8 cellular contexts compared by ENCODE assay signal in the genomic region with DNA sequence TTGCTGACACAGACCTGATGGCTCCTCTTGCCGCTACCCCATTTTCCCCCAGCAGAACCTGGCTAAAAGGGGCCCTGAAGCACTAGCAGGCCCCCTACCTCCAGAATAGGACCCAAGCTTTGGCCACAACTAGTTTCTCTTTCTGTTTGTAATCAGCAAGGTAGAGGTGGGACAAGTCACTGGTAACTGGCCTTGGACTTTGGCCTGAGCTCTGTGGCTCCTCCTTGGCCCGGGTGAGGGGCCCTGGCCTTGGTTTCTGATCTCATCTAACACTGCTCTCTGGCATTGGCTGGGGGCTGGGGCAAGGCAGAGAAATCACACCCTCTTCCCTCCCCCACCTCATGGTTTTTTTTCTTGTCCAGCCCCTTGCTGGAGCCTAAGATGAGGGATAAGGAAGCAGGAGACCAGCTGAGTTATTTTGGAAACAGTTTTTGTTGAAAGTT. TPM values are rescaled to one million over a fixed set of nuclear protein-coding genes. Genes with fewer than 3 reads are reported as not detected.
DNase-seq lines count a peak whose midpoint lies in the region; ATAC-seq, FAIRE-seq and TF ChIP-seq lines count a peak whose summit lies in the region.

No MANE protein-coding gene starts in this region.

- TF ChIP-seq RAD21 in HCT116 (IDR thresholded peaks at IDR 0.05; ENCODE audit: low read depth) (no peak), GM12878 (IDR thresholded peaks at IDR 0.05; ENCODE audit: insufficient read depth, low read depth, low read length) (no peak)

- TF ChIP-seq CTCF in 22Rv1 (IDR thresholded peaks at IDR 0.05) = no peak
- TF ChIP-seq CTCF in HCT116 (IDR thresholded peaks at IDR 0.05 in 2 of 3, conservative IDR thresholded peaks at IDR 0.05 in 1 of 3; ENCODE audit: borderline replicate concordance in 1 of 3, insufficient read depth in 1 of 3, low read depth in 2 of 3, low read length in 2 of 3) = no peak
- TF ChIP-seq CTCF in GM12878 (IDR thresholded peaks at IDR 0.05 in 2 of 3, conservative IDR thresholded peaks at IDR 0.05 in 1 of 3; ENCODE audit: control insufficient read depth in 2 of 3, extremely low read depth in 1 of 3, insufficient read depth in 1 of 3, low read depth in 3 of 3, low read length in 3 of 3) = no peak

- ATAC-seq in HCT116 (no peak), GM12878 (peak; percentile 69), GM18870 (IDR thresholded peaks at IDR 0.05; ENCODE audit: unreplicated experiment) (no peak), HG02759 (IDR thresholded peaks at IDR 0.05; ENCODE audit: unreplicated experiment) (no peak)

- TF ChIP-seq EP300 in GM12878 (IDR thresholded peaks at IDR 0.05; ENCODE audit: borderline replicate concordance in 1 of 2, control insufficient read depth in 1 of 2, low read depth in 2 of 2, low read length in 2 of 2) = no peak

- peaks cover 63% of the 10 kb centered on the region for H3K79me2 ChIP-seq in HCT116 (ENCODE audit: insufficient read depth, low read length)
- peaks cover 49% of the 10 kb centered on the region for H3K79me2 ChIP-seq in GM12878 (ENCODE audit: control insufficient read depth, insufficient read depth, low read length)

- H3K36me3 ChIP-seq in HCT116 (ENCODE audit: control insufficient read depth in 1 of 2, insufficient read depth in 2 of 2, low read length in 2 of 2) = peaks cover 23 to 28% of the 10 kb centered on the region in 2 experiments
- H3K36me3 ChIP-seq in GM12878 (ENCODE audit: control insufficient read depth in 2 of 2, insufficient read depth in 2 of 2, low read length in 1 of 2) = peaks cover 26% of the 10 kb centered on the region in 2 experiments

- H3K4me2 ChIP-seq in HCT116 (ENCODE audit: low read length) (peak overlapping the region; percentile 98), GM12878 (ENCODE audit: control insufficient read depth, insufficient read depth) (peak overlapping the region; percentile 93)

- in situ Hi-C loops in GM12878 (cut with MboI) = no loop called here

- H3K4me1 ChIP-seq in HCT116 (ENCODE audit: control insufficient read depth in 1 of 2, insufficient read depth in 2 of 2, low read length in 2 of 2) = peaks cover 14 to 26% of the 10 kb centered on the region in 2 experiments
- peaks cover 12% of the 10 kb centered on the region for H3K4me1 ChIP-seq in GM12878 (ENCODE audit: control insufficient read depth, insufficient read depth, low read length)

- POLR2A ChIA-PET in HCT116 (lab: Charles Lee) (no interaction called here), GM12878 (lab: Charles Lee) (interaction anchor here (0.6 to 7.3 kb wide), 11 partner anchors 9 to 1156 kb away, joined by 3 to 72 read pairs (median 7); a partner anchor contains a TSS)

- no peaks in the 10 kb centered on the region for H3K9me2 ChIP-seq in HCT116 (ENCODE audit: insufficient read depth)

- H3K4me3 ChIP-seq in HCT116 (replicated peaks in 1 of 2; ENCODE audit: low read depth in 1 of 2, low read length in 2 of 2) (peak overlapping the region in 1 of 2 experiments; percentile 94; a peak in 2 of 4 replicates), GM12878 (peak overlapping the region; percentile 99)

- H3K27ac ChIP-seq in 22Rv1 (peak overlapping the region; percentile 96), HCT116 (ENCODE audit: low read depth, low read length) (peak overlapping the region; percentile 36; the same call in 1 of the 2 replicates), GM12878 (ENCODE audit: control insufficient read depth, insufficient read depth) (peak overlapping the region; percentile 92)

- no peak for TF ChIP-seq POLR2A in HCT116 (IDR thresholded peaks at IDR 0.05; ENCODE audit: borderline replicate concordance, extremely low read depth, insufficient read depth, insufficient read length)
- no peak for TF ChIP-seq POLR2A in GM12878 (IDR thresholded peaks at IDR 0.05; ENCODE audit: low read depth, low read length)

- CTCF ChIA-PET in HCT116 (lab: Charles Lee) = no interaction called here
- CTCF ChIA-PET in GM12878 (lab: Yijun Ruan, JAX) = interaction anchor here (0.8 to 5.6 kb wide), 4 partner anchors 11 to 58 kb away, joined by 3 to 73 read pairs (median 32); a partner anchor contains a TSS

- BruUV-seq in HCT116 (replicated peaks; lab: Mats Ljungman, UMichigan) = no TSS peak
- no TSS peak for BruUV-seq in GM12878 (replicated peaks; lab: Mats Ljungman, UMichigan)

- FAIRE-seq in GM12878 (lab: Jason Lieb, UNC) = peak; percentile 71

- DNase-seq in HCT116 (ENCODE audit: low read depth, low spot score) (no peak), GM12878 (ENCODE audit: low read depth, low spot score) (no peak), mesenteric fat pad (ENCODE audit: low spot score) (peak; percentile 49), hypothalamus (lab: John Stamatoyannopoulos, UW) (no peak)
- no peak for DNase-seq in stimulated activated CD4-positive, alpha-beta T cell treated with anti-CD3 and anti-CD28 coated beads, Interleukin-12 subunit alpha, Interleukin-12 subunit beta, amount 100 ng/mL, for 4 hours

- RAD21 ChIA-PET in HCT116 (lab: Charles Lee; ENCODE audit: low non-redundant PET in 1 of 2, low total read pairs in 2 of 2, uncharacterized antibody in 2 of 2, unreplicated experiment in 2 of 2) (no interaction called here), GM12878 (lab: Charles Lee; ENCODE audit: unreplicated experiment) (interaction anchor here (0.7 to 4.7 kb wide), 6 partner anchors 9 to 635 kb away, joined by 3 to 48 read pairs (median 20); a partner anchor contains a TSS)

- no peaks in the 10 kb centered on the region for H3K9me3 ChIP-seq in HCT116 (ENCODE audit: control insufficient read depth in 1 of 2, insufficient read depth in 1 of 2, low read depth in 1 of 2, low read length in 2 of 2)
- peaks cover 7% of the 10 kb centered on the region; the same call in 2 of the 3 replicates for H3K9me3 ChIP-seq in GM12878 (replicated peaks; ENCODE audit: control insufficient read depth, insufficient read depth, low read length)

- 23% methylated on average over 2 of the region's 2 CpGs for WGBS in GM12878 (ENCODE audit: insufficient coverage, insufficient replicate concordance, low lambda C conversion rate, missing lambda C conversion rate)

- no peaks in the 10 kb centered on the region for H3K27me3 ChIP-seq in HCT116 (ENCODE audit: insufficient read depth, low read length)
- H3K27me3 ChIP-seq in GM12878 (replicated peaks in 1 of 2; ENCODE audit: control insufficient read depth in 2 of 2, insufficient read depth in 2 of 2, low read length in 1 of 2) = no peaks in the 10 kb centered on the region

- intact Hi-C loops in HCT116 (cut with micrococcal nuclease) = no loop called here
- intact Hi-C loops in GM12878 (cut with micrococcal nuclease; ENCODE audit: unreplicated experiment) = no loop called here

- H2AFZ ChIP-seq in HCT116 (ENCODE audit: low read depth, low read length, poor library complexity, severe bottlenecking) = no peak overlapping the region
- H2AFZ ChIP-seq in GM12878 (ENCODE audit: control insufficient read depth, low read depth, low read length) = no peak overlapping the region

- H4K20me1 ChIP-seq in HCT116 (ENCODE audit: insufficient read depth) (no peaks in the 10 kb centered on the region), GM12878 (ENCODE audit: control insufficient read depth, insufficient read depth) (peaks cover 14% of the 10 kb centered on the region)

- SMC1A ChIA-PET in GM12878 (lab: Charles Lee; ENCODE audit: uncharacterized antibody, unreplicated experiment) = interaction anchor here (0.6 to 4.7 kb wide), 6 partner anchors 12 to 141 kb away, joined by 3 to 83 read pairs (median 6); a partner anchor contains a TSS

- H3K9ac ChIP-seq in HCT116 (ENCODE audit: low read length) = peak overlapping the region; percentile 98
- peak overlapping the region; percentile 99 for H3K9ac ChIP-seq in GM12878 (ENCODE audit: control insufficient read depth, insufficient read depth, low read length)

RNA-seq across cellular contexts. Expression of a gene that starts 2.1 kb away (rescaled TPM):
- total RNA-seq in HCT116 (2021; ENCODE audit: unreplicated experiment) (335 TPM), GM12878 (2014; rRNA removed) (177 and 178 TPM in 2 replicates), GM12878 (2014; rRNA removed; fragmentation: Illumina TruSeq; extraction: Trizol) (197 and 205 TPM in 2 replicates), GM12878 (2021) (371 and 375 TPM in 2 replicates), mesenteric fat pad (125 TPM)
- 437 and 457 TPM in 2 replicates for polyA plus RNA-seq in HCT116 (2012)
- 54.7 and 60.8 TPM in 2 replicates for total RNA-seq in GM12878 (2013; cell fraction: nucleolus; rRNA removed)
- polyA plus RNA-seq in GM12878 (2011; ENCODE audit: low read depth) = 291 TPM
- polyA plus RNA-seq in GM12878 (2011; rRNA removed) (733 and 849 TPM in 2 replicates), GM12878 (2014; fragmentation: Illumina TruSeq; extraction: Trizol) (338 and 393 TPM in 2 replicates), GM12878 (2014; fragmentation: Nextera tagmentation; extraction: Ambion mirVana) (100 to 1,000 TPM; 164 to 202 TPM), GM12878 (2014; rRNA removed) (346 and 407 TPM in 2 replicates), GM12878 (2016; fragmentation: Nextera tagmentation; extraction: Ambion mirVana) (100 to 1,000 TPM; 349 to 375 TPM)
- polyA plus RNA-seq in GM12878 (2011; cell fraction: cytosol; rRNA removed) = 498 and 585 TPM in 2 replicates
- polyA plus RNA-seq in GM12878 (2011; cell fraction: nucleus; rRNA removed) = 422 and 445 TPM in 2 replicates
- 373 and 454 TPM in 2 replicates for polyA plus RNA-seq in GM12878 (2012)
- 226 and 423 TPM in 2 replicates for polyA minus RNA-seq in GM12878 (2011; rRNA and poly(A)+ RNA removed)
- polyA minus RNA-seq in GM12878 (2011; cell fraction: cytosol; rRNA and poly(A)+ RNA removed) = 89.3 and 102 TPM in 2 replicates
- polyA minus RNA-seq in GM12878 (2011; cell fraction: nucleus; rRNA and poly(A)+ RNA removed) = 49.6 and 52.8 TPM in 2 replicates

RNA-seq across cellular contexts. Expression of a gene that starts 21.7 kb away (rescaled TPM):
- not detected for total RNA-seq in HCT116 (2021; ENCODE audit: unreplicated experiment)
- polyA plus RNA-seq in HCT116 (2012) = 0.03 TPM in 1 of 2 replicates, not detected in the other
- 66.6 and 83.6 TPM in 2 replicates for total RNA-seq in GM12878 (2013; cell fraction: nucleolus; rRNA removed)
- total RNA-seq in GM12878 (2014; rRNA removed) = 16.3 and 16.7 TPM in 2 replicates
- 5.4 and 6.5 TPM in 2 replicates for total RNA-seq in GM12878 (2014; rRNA removed; fragmentation: Illumina TruSeq; extraction: Trizol)
- 14.7 and 17.9 TPM in 2 replicates for total RNA-seq in GM12878 (2021)
- 3.2 TPM for polyA plus RNA-seq in GM12878 (2011; ENCODE audit: low read depth)
- polyA plus RNA-seq in GM12878 (2011; rRNA removed) = 9.9 and 15.2 TPM in 2 replicates
- 19.4 and 32.9 TPM in 2 replicates for polyA plus RNA-seq in GM12878 (2011; cell fraction: cytosol; rRNA removed)
- 48.5 and 57.6 TPM in 2 replicates for polyA plus RNA-seq in GM12878 (2011; cell fraction: nucleus; rRNA removed)
- 7.5 and 9.5 TPM in 2 replicates for polyA plus RNA-seq in GM12878 (2012)
- 3.9 and 6.7 TPM in 2 replicates for polyA plus RNA-seq in GM12878 (2014; fragmentation: Illumina TruSeq; extraction: Trizol)
- polyA plus RNA-seq in GM12878 (2014; fragmentation: Nextera tagmentation; extraction: Ambion mirVana) = 1 to 10 TPM in 1 of 2 experiments, under 1 TPM in 1; 0.34 to 1.5 TPM
- polyA plus RNA-seq in GM12878 (2014; rRNA removed) = 25.8 and 29.1 TPM in 2 replicates
- 10 to 100 TPM in 1 of 2 experiments, 1 to 10 TPM in 1; 9.7 to 10.1 TPM for polyA plus RNA-seq in GM12878 (2016; fragmentation: Nextera tagmentation; extraction: Ambion mirVana)
- 7.6 and 15.0 TPM in 2 replicates for polyA minus RNA-seq in GM12878 (2011; rRNA and poly(A)+ RNA removed)
- polyA minus RNA-seq in GM12878 (2011; cell fraction: cytosol; rRNA and poly(A)+ RNA removed) = 3.5 and 5.6 TPM in 2 replicates
- 6.2 and 14.4 TPM in 2 replicates for polyA minus RNA-seq in GM12878 (2011; cell fraction: nucleus; rRNA and poly(A)+ RNA removed)
- 7.2 TPM for total RNA-seq in mesenteric fat pad

RNA-seq across cellular contexts. Expression of a gene that starts 32.8 kb away (rescaled TPM):
- total RNA-seq in HCT116 (2021; ENCODE audit: unreplicated experiment) = not detected
- polyA plus RNA-seq in HCT116 (2012) = not detected in 2 replicates
- total RNA-seq in GM12878 (2013; cell fraction: nucleolus; rRNA removed) = not detected in 2 replicates
- not detected in 2 replicates for total RNA-seq in GM12878 (2014; rRNA removed)
- not detected in 2 replicates for total RNA-seq in GM12878 (2014; rRNA removed; fragmentation: Illumina TruSeq; extraction: Trizol)
- not detected in 2 replicates for total RNA-seq in GM12878 (2021)
- polyA plus RNA-seq in GM12878 (2011; ENCODE audit: low read depth) = not detected
- 1.2 TPM in 1 of 2 replicates, not detected in the other for polyA plus RNA-seq in GM12878 (2011; rRNA removed)
- not detected in 2 replicates for polyA plus RNA-seq in GM12878 (2011; cell fraction: cytosol; rRNA removed)
- not detected in 2 replicates for polyA plus RNA-seq in GM12878 (2011; cell fraction: nucleus; rRNA removed)
- 10.6 TPM in 1 of 2 replicates, not detected in the other for polyA plus RNA-seq in GM12878 (2012)
- polyA plus RNA-seq in GM12878 (2014; fragmentation: Illumina TruSeq; extraction: Trizol) = not detected in 2 replicates
- 1 to 10 TPM; 4.1 to 6.6 TPM for polyA plus RNA-seq in GM12878 (2014; fragmentation: Nextera tagmentation; extraction: Ambion mirVana)
- not detected in 2 replicates for polyA plus RNA-seq in GM12878 (2014; rRNA removed)
- polyA plus RNA-seq in GM12878 (2016; fragmentation: Nextera tagmentation; extraction: Ambion mirVana) = 1 to 10 TPM in 1 of 2 experiments, not detected in 1; 1.3 TPM
- polyA minus RNA-seq in GM12878 (2011; rRNA and poly(A)+ RNA removed) = not detected in 2 replicates
- polyA minus RNA-seq in GM12878 (2011; cell fraction: cytosol; rRNA and poly(A)+ RNA removed) = not detected in 2 replicates
- not detected in 2 replicates for polyA minus RNA-seq in GM12878 (2011; cell fraction: nucleus; rRNA and poly(A)+ RNA removed)
- total RNA-seq in mesenteric fat pad = not detected

RNA-seq across cellular contexts. Expression of a gene that starts 57.8 kb away (rescaled TPM):
- total RNA-seq in HCT116 (2021; ENCODE audit: unreplicated experiment) = 2.0 TPM
- polyA plus RNA-seq in HCT116 (2012) = 0.64 and 1.3 TPM in 2 replicates
- 5.6 and 5.9 TPM in 2 replicates for total RNA-seq in GM12878 (2013; cell fraction: nucleolus; rRNA removed)
- total RNA-seq in GM12878 (2014; rRNA removed) = 0.27 and 0.62 TPM in 2 replicates
- total RNA-seq in GM12878 (2014; rRNA removed; fragmentation: Illumina TruSeq; extraction: Trizol) = 0.23 and 0.27 TPM in 2 replicates
- total RNA-seq in GM12878 (2021) = 0.64 and 0.74 TPM in 2 replicates
- polyA plus RNA-seq in GM12878 (2011; ENCODE audit: low read depth) = 0.80 TPM
- polyA plus RNA-seq in GM12878 (2011; rRNA removed) = 2.4 and 2.5 TPM in 2 replicates
- 1.9 and 2.3 TPM in 2 replicates for polyA plus RNA-seq in GM12878 (2011; cell fraction: cytosol; rRNA removed)
- polyA plus RNA-seq in GM12878 (2011; cell fraction: nucleus; rRNA removed) = 2.0 and 2.3 TPM in 2 replicates
- polyA plus RNA-seq in GM12878 (2012) = 1.5 and 1.7 TPM in 2 replicates
- 0.35 and 0.76 TPM in 2 replicates for polyA plus RNA-seq in GM12878 (2014; fragmentation: Illumina TruSeq; extraction: Trizol)
- polyA plus RNA-seq in GM12878 (2014; fragmentation: Nextera tagmentation; extraction: Ambion mirVana) = under 1 TPM; 0.11 to 0.16 TPM
- polyA plus RNA-seq in GM12878 (2014; rRNA removed) = 0.46 and 0.47 TPM in 2 replicates
- polyA plus RNA-seq in GM12878 (2016; fragmentation: Nextera tagmentation; extraction: Ambion mirVana) = under 1 TPM in 1 of 2 experiments, not detected in 1; 0.05 TPM
- 0.95 and 2.6 TPM in 2 replicates for polyA minus RNA-seq in GM12878 (2011; rRNA and poly(A)+ RNA removed)
- polyA minus RNA-seq in GM12878 (2011; cell fraction: cytosol; rRNA and poly(A)+ RNA removed) = 1.1 and 1.6 TPM in 2 replicates
- 0.48 and 0.67 TPM in 2 replicates for polyA minus RNA-seq in GM12878 (2011; cell fraction: nucleus; rRNA and poly(A)+ RNA removed)
- 3.4 TPM for total RNA-seq in mesenteric fat pad

Comparison
In these comparisons a context has a peak if more than half of its experiments do, and no peak if none do; other contexts are left out.
1. H3K27ac ChIP-seq: peak in every context shown above with its lines; median percentile 96 in 22Rv1; 92 in GM12878; 36 in HCT116.